Comparison of ENCODE assay signal across 8 cellular contexts in genomic region chr15:74053941-74054529, GRCh38. TPM values are rescaled to one million over a fixed set of nuclear protein-coding genes. Genes with fewer than 3 reads are reported as not detected.
DNase-seq lines count a peak whose midpoint lies in the region; ATAC-seq and TF ChIP-seq lines count a peak whose summit lies in the region.

No MANE protein-coding gene starts in this region.

- DNase-seq in DMS53 treated with DMSO at 0.1 percent for 48 hours (lab: John Stamatoyannopoulos, UW; ENCODE audit: unreplicated experiment): peak; percentile 14
- peak; percentile 43 for DNase-seq in M059J (ENCODE audit: low read depth)
- peak; percentile 39 to 81 for DNase-seq in SJSA1 (ENCODE audit: low read depth in 1 of 2, low spot score in 2 of 2)
- peak; percentile 68 for DNase-seq in activated naive CD4-positive, alpha-beta T cell treated with Interleukin-2 at 50 U/mL for 16 hours
- peak; percentile 81 for DNase-seq in germinal center (ENCODE audit: low spot score)
- peak; percentile 26 to 94 (median 66) for DNase-seq in posterior cingulate gyrus
- peak; percentile 80 for DNase-seq in transverse colon

- H3K27ac ChIP-seq in SJSA1: no peak overlapping the region
- H3K27ac ChIP-seq in transverse colon: peak overlapping the region in 2 of 4 donors; percentile 41 to 57

- 8 to 29% methylated on average over 1 to 16 of the region's 17 CpGs for WGBS in transverse colon (ENCODE audit: low coverage in 1 of 2), 2 donors

- intact Hi-C loops in posterior cingulate gyrus (cut with DNase I): loop anchor here (10.0 kb wide), 1 partner anchor 271 kb away; no protein-coding TSS in a partner anchor
- intact Hi-C loops in transverse colon (cut with DNase I; ENCODE audit: low total_unique reads): no loop called here

- in situ Hi-C loops in transverse colon (cut with MboI; ENCODE audit: low pct_ligation_motif_present in 1 of 4, low pct_unique_long_range_greater_than_20kb in 1 of 4, low sequenced_read_pairs in 3 of 4): loop anchor here in 2 of 4 donors (10.0 to 25.0 kb wide), 2 partner anchors 71 to 1258 kb away; no protein-coding TSS in a partner anchor

- H3K27me3 ChIP-seq in SJSA1 (replicated peaks): no peaks in the 10 kb centered on the region
- no peaks in the 10 kb centered on the region for H3K27me3 ChIP-seq in transverse colon

- ATAC-seq in GM18873 (IDR thresholded peaks at IDR 0.05; ENCODE audit: low FRiP score, unreplicated experiment): no peak

- TF ChIP-seq POLR2A in transverse colon (IDR thresholded peaks at IDR 0.05): no peak

- no peak for TF ChIP-seq EP300 in transverse colon (IDR thresholded peaks at IDR 0.05; ENCODE audit: low read depth)

- H3K4me3 ChIP-seq in SJSA1 (no peak overlapping the region), transverse colon (no peak overlapping the region)

- H3K36me3 ChIP-seq in SJSA1 (no peaks in the 10 kb centered on the region), transverse colon (no peaks in the 10 kb centered on the region)

- peak; percentile 18 to 78 (median 61) for TF ChIP-seq CTCF in transverse colon (IDR thresholded peaks at IDR 0.05)

- H3K9me3 ChIP-seq in SJSA1 (replicated peaks) (0 out of 2 replicates have a peak, but pooled peaks cover 2% of the 10 kb centered on the region), transverse colon (no peaks in the 10 kb centered on the region)

- peaks cover 33% of the 10 kb centered on the region for H3K4me1 ChIP-seq in SJSA1 (replicated peaks)
- peaks cover 10 to 38% (median 23%) of the 10 kb centered on the region in 4 donors for H3K4me1 ChIP-seq in transverse colon

RNA-seq across cellular contexts. Expression of gene GOLGA6A, which starts 28.3 kb away (rescaled TPM):
- not detected in 2 replicates for total RNA-seq in M059J (2014; rRNA removed; shearing (Covaris generic))
- not detected in 2 replicates for total RNA-seq in SJSA1 (2014; rRNA removed; shearing (Covaris generic))
- total RNA-seq in transverse colon: not detected

RNA-seq across cellular contexts. Expression of gene PML, which starts 59.5 kb away (rescaled TPM):
- 24.5 and 74.6 TPM in 2 replicates for total RNA-seq in M059J (2014; rRNA removed; shearing (Covaris generic))
- total RNA-seq in SJSA1 (2014; rRNA removed; shearing (Covaris generic)): 27.1 and 41.6 TPM in 2 replicates
- 100 to 1,000 TPM in 1 of 4 donors, 10 to 100 TPM in 3; 35.1 to 128 (median 70.0) TPM for total RNA-seq in transverse colon

Comparison
In these comparisons a context has a peak if more than half of its experiments do, and no peak if none do; other contexts are left out.
1. DNase-seq: peak in every context shown above with its lines; median percentile 81 in germinal center; 80 in transverse colon; 68 in activated naive CD4-positive, alpha-beta T cell treated with Interleukin-2 at 50 U/mL for 16 hours; 66 in posterior cingulate gyrus; 60 in SJSA1; 43 in M059J; 14 in DMS53 treated with DMSO at 0.1 percent for 48 hours.